Comparison of ENCODE assay signal across 11 cellular contexts in genomic region chr3:25573386-25574171, GRCh38.
DNase-seq lines count a peak whose midpoint lies in the region; ATAC-seq lines count a peak whose summit lies in the region.
"Had no signal": no experiment of that assay in that cellular context is flagged by ENCODE, and none has a peak within 500 bp of the region (broad histone marks: within the 10 kb centered on the region; RNA-seq: fewer than 3 reads in every experiment).

No MANE protein-coding gene starts in this region.

- intact Hi-C loops in sciatic nerve (cut with DNase I) = no loop called here

- ATAC-seq in sciatic nerve = peak; percentile 28
- ATAC-seq in HG02981 (IDR thresholded peaks at IDR 0.05; ENCODE audit: unreplicated experiment) = no peak
- ATAC-seq in HG02973 (IDR thresholded peaks at IDR 0.05; ENCODE audit: unreplicated experiment) = no peak
- ATAC-seq: HepG2 had no signal

- DNase-seq in EL (peak; percentile 93), T1000 (lab: John Stamatoyannopoulos, UW) (peak; percentile 53), glomerular visceral epithelial cell (ENCODE audit: extremely low spot score) (peak; percentile 31), sciatic nerve (ENCODE audit: low spot score) (no peak), ecto neural progenitor cell (ENCODE audit: low spot score) (no peak), HPDE6-E6E7 (ENCODE audit: extremely low spot score) (no peak)
- DNase-seq: activated B cell treated with CpG ODN at 0.5 μM for 24 hours, Caco-2 had no signal

Comparison
In these comparisons a context has a peak if more than half of its experiments do, and no peak if none do; other contexts are left out.
1. DNase-seq: peak in EL (single experiment), T1000 (single experiment) and glomerular visceral epithelial cell (single experiment); none in sciatic nerve (single experiment), ecto neural progenitor cell (single experiment) and HPDE6-E6E7 (single experiment).